Comparison of ENCODE assay signal across 8 cellular contexts in genomic region chr19:47230122-47230920, GRCh38. TPM values are rescaled to one million over a fixed set of nuclear protein-coding genes. Genes with fewer than 3 reads are reported as not detected.
DNase-seq lines count a peak whose midpoint lies in the region; ATAC-seq and TF ChIP-seq lines count a peak whose summit lies in the region.

No MANE protein-coding gene starts in this region.

- POLR2A ChIA-PET in activated B cell treated with CpG ODN at 0.5 μM for 24 hours (lab: Charles Lee), result interaction anchor here (1.6 kb wide), 1 partner anchor 14 kb away, joined by 8 read pairs; no protein-coding TSS in a partner anchor

- intact Hi-C loops in activated B cell treated with CpG ODN at 0.5 μM for 24 hours (cut with micrococcal nuclease), result no loop called here

- no peak for TF ChIP-seq CTCF in activated B cell treated with CpG ODN at 0.5 μM for 24 hours (IDR thresholded peaks at IDR 0.05)
- TF ChIP-seq CTCF in chondrocyte (IDR thresholded peaks at IDR 0.05), result peak; percentile 91

- peak overlapping the region; percentile 48 for H3K4me3 Mint-ChIP-seq in activated B cell treated with CpG ODN at 0.5 μM for 24 hours
- peak overlapping the region; percentile 54 for H3K4me3 Mint-ChIP-seq in chondrocyte (ENCODE audit: unreplicated experiment)

- no peaks in the 10 kb centered on the region for H3K9me3 Mint-ChIP-seq in activated B cell treated with CpG ODN at 0.5 μM for 24 hours
- no peaks in the 10 kb centered on the region for H3K9me3 Mint-ChIP-seq in chondrocyte (ENCODE audit: low read depth)

- H3K27ac Mint-ChIP-seq in activated B cell treated with CpG ODN at 0.5 μM for 24 hours, result no peak overlapping the region
- H3K27ac Mint-ChIP-seq in chondrocyte (ENCODE audit: unreplicated experiment), result no peak overlapping the region

- peak; percentile 21 for ATAC-seq in HG03457 (IDR thresholded peaks at IDR 0.05; ENCODE audit: unreplicated experiment)
- peak; percentile 3 for ATAC-seq in activated B cell treated with CpG ODN at 0.5 μM for 24 hours (ENCODE audit: low read depth)
- peak; percentile 13 for ATAC-seq in left lobe of liver
- ATAC-seq in GM21737 (IDR thresholded peaks at IDR 0.05; ENCODE audit: unreplicated experiment), result no peak
- no peak for ATAC-seq in GM18873 (IDR thresholded peaks at IDR 0.05; ENCODE audit: low FRiP score, unreplicated experiment)

- H3K27me3 Mint-ChIP-seq in activated B cell treated with CpG ODN at 0.5 μM for 24 hours (no peaks in the 10 kb centered on the region), chondrocyte (ENCODE audit: low read depth) (no peaks in the 10 kb centered on the region)

- peaks cover 32% of the 10 kb centered on the region for H3K4me1 Mint-ChIP-seq in activated B cell treated with CpG ODN at 0.5 μM for 24 hours
- H3K4me1 Mint-ChIP-seq in chondrocyte (ENCODE audit: low read depth), result peaks cover 35% of the 10 kb centered on the region

- H3K36me3 Mint-ChIP-seq in activated B cell treated with CpG ODN at 0.5 μM for 24 hours (ENCODE audit: low read depth), result no peaks in the 10 kb centered on the region
- H3K36me3 Mint-ChIP-seq in chondrocyte (ENCODE audit: low read depth), result peaks cover 2% of the 10 kb centered on the region

- DNase-seq in EH (ENCODE audit: low read depth) (peak; percentile 53), activated B cell treated with CpG ODN at 0.5 μM for 24 hours (peak; percentile 77), chondrocyte (ENCODE audit: low spot score) (no peak), left lobe of liver (ENCODE audit: low spot score) (peak; percentile 76)
- DNase-seq in stimulated activated CD4-positive, alpha-beta T cell treated with anti-CD3 and anti-CD28 coated beads, Interleukin-2, amount 100 ng/mL, for 48 hours, result peak; percentile 77

- CTCF ChIA-PET in activated B cell treated with CpG ODN at 0.5 μM for 24 hours (lab: Charles Lee), result interaction anchor here (1.5 to 4.9 kb wide), 2 partner anchors 14 to 20 kb away, joined by 3 to 51 read pairs; no protein-coding TSS in a partner anchor

RNA-seq across cellular contexts. Expression of gene BBC3, which starts 0.7 kb away (rescaled TPM):
- total RNA-seq in activated B cell treated with CpG ODN at 0.5 μM for 24 hours (7.0 and 11.5 TPM in 2 replicates), chondrocyte (12.6 to 16.1 TPM (median 15.2 TPM) in 3 replicates), left lobe of liver (2.7 TPM)

RNA-seq across cellular contexts. Expression of gene CCDC9, which starts 26.0 kb away (rescaled TPM):
- total RNA-seq in activated B cell treated with CpG ODN at 0.5 μM for 24 hours (43.7 and 47.1 TPM in 2 replicates), chondrocyte (41.3 to 62.4 TPM (median 59.4 TPM) in 3 replicates), left lobe of liver (10.4 TPM)

RNA-seq across cellular contexts. Expression of gene INAFM1, which starts 44.4 kb away (rescaled TPM):
- total RNA-seq in activated B cell treated with CpG ODN at 0.5 μM for 24 hours (9.8 and 11.8 TPM in 2 replicates), chondrocyte (25.6 to 31.1 TPM (median 28.8 TPM) in 3 replicates), left lobe of liver (5.6 TPM)

Comparison
In these comparisons a context has a peak if more than half of its experiments do, and no peak if none do; other contexts are left out.
1. ATAC-seq: peak in HG03457 (single experiment), activated B cell treated with CpG ODN at 0.5 μM for 24 hours (single experiment) and left lobe of liver (single experiment); none in GM21737 (single experiment) and GM18873 (single experiment).